7 cellular contexts compared by ENCODE assay signal in the genomic region with DNA sequence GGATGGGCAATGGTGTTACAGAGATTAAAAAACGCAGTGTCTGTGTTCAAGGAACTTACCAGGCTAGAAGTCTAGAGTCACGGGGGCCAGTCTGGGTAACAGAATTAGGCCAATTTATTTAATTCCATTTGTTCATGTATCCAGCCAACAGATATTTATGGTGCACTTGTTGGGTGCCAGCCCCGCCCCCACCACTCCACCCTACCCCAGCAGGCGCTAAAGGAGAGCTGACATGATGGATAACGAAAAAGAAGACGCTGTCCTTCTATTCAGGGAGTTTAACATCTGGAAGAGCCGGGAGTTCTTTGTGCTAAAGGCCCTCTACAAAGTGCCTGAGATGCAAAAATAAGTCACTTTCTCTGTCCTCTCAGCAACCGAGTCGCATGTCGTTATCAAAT.
A peak's percentile ranks its signal among the peaks of the same experiment; 100 is the strongest.
DNase-seq lines count a peak whose midpoint lies in the region; ATAC-seq and TF ChIP-seq lines count a peak whose summit lies in the region.

No MANE protein-coding gene starts in this region.

- H3K4me3 ChIP-seq in HL-60 (replicated peaks; ENCODE audit: insufficient read depth, low read length) (peak overlapping the region; percentile 92), iPS-18a (ENCODE audit: low read length) (peak overlapping the region; percentile 93)

- H3K27me3 ChIP-seq in HL-60 (ENCODE audit: insufficient read depth, poor library complexity, severe bottlenecking) (peaks cover 17% of the 10 kb centered on the region), iPS-18a (ENCODE audit: control insufficient read depth, insufficient read depth, low read length) (peaks cover 91% of the 10 kb centered on the region)

- no peaks in the 10 kb centered on the region for H3K9me3 Mint-ChIP-seq in activated naive CD4-positive, alpha-beta T cell treated with anti-CD3 and anti-CD28 coated beads, Interleukin-2, amount 10 ng/mL, durations not matched to agents 7 days and 5 days
- H3K9me3 Mint-ChIP-seq in stimulated activated naive CD8-positive, alpha-beta T cell treated with anti-CD3 and anti-CD28 coated beads, Interleukin-15, amount 100 ng/mL, for 72 hours = no peaks in the 10 kb centered on the region

- ATAC-seq in stimulated activated naive CD8-positive, alpha-beta T cell treated with anti-CD3 and anti-CD28 coated beads, Interleukin-15, amount 100 ng/mL, for 72 hours = no peak
- ATAC-seq in GM18520 (IDR thresholded peaks at IDR 0.05; ENCODE audit: unreplicated experiment) = no peak

- peaks cover 5% of the 10 kb centered on the region for H3K4me1 ChIP-seq in iPS-18a (ENCODE audit: control insufficient read depth, low read depth, low read length)

- H3K36me3 Mint-ChIP-seq in activated naive CD4-positive, alpha-beta T cell treated with anti-CD3 and anti-CD28 coated beads, Interleukin-2, amount 10 ng/mL, durations not matched to agents 7 days and 5 days = peaks cover 7% of the 10 kb centered on the region

- peaks cover 45% of the 10 kb centered on the region for H3K27me3 Mint-ChIP-seq in activated naive CD4-positive, alpha-beta T cell treated with anti-CD3 and anti-CD28 coated beads, Interleukin-2, amount 10 ng/mL, durations not matched to agents 7 days and 5 days
- peaks cover 32% of the 10 kb centered on the region for H3K27me3 Mint-ChIP-seq in stimulated activated naive CD8-positive, alpha-beta T cell treated with anti-CD3 and anti-CD28 coated beads, Interleukin-15, amount 100 ng/mL, for 72 hours

- no peaks in the 10 kb centered on the region for H3K36me3 ChIP-seq in iPS-18a (ENCODE audit: control insufficient read depth, low read depth, low read length)

- H3K27ac ChIP-seq in HL-60 (replicated peaks) = no peak overlapping the region
- no peak overlapping the region for H3K27ac ChIP-seq in iPS-18a (ENCODE audit: low read length)

- no peak for TF ChIP-seq CTCF in HL-60 (IDR thresholded peaks at IDR 0.05; ENCODE audit: insufficient read depth, low read length)

- no peaks in the 10 kb centered on the region for H3K9me3 ChIP-seq in iPS-18a (ENCODE audit: control insufficient read depth, low read depth, low read length)

- H3K9ac ChIP-seq in iPS-18a (ENCODE audit: low read length) = no peak overlapping the region

- H3K4me1 Mint-ChIP-seq in activated naive CD4-positive, alpha-beta T cell treated with anti-CD3 and anti-CD28 coated beads, Interleukin-2, amount 10 ng/mL, durations not matched to agents 7 days and 5 days = peaks cover 39% of the 10 kb centered on the region
- H3K4me1 Mint-ChIP-seq in stimulated activated naive CD8-positive, alpha-beta T cell treated with anti-CD3 and anti-CD28 coated beads, Interleukin-15, amount 100 ng/mL, for 72 hours = peaks cover 37% of the 10 kb centered on the region

- peak overlapping the region; percentile 39 for H3K27ac Mint-ChIP-seq in activated naive CD4-positive, alpha-beta T cell treated with anti-CD3 and anti-CD28 coated beads, Interleukin-2, amount 10 ng/mL, durations not matched to agents 7 days and 5 days
- H3K27ac Mint-ChIP-seq in stimulated activated naive CD8-positive, alpha-beta T cell treated with anti-CD3 and anti-CD28 coated beads, Interleukin-15, amount 100 ng/mL, for 72 hours = peak overlapping the region; percentile 80 to 92

- no peak for DNase-seq in HL-60 (ENCODE audit: low read depth in 1 of 2, low spot score in 1 of 2)
- DNase-seq in activated naive CD4-positive, alpha-beta T cell treated with anti-CD3 and anti-CD28 coated beads, Interleukin-2, amount 10 ng/mL, durations not matched to agents 7 days and 5 days = peak; percentile 36
- no peak for DNase-seq in stimulated activated naive CD8-positive, alpha-beta T cell treated with anti-CD3 and anti-CD28 coated beads, Interleukin-15, amount 100 ng/mL, for 72 hours
- DNase-seq in stimulated activated CD4-positive, alpha-beta T cell treated with anti-CD3 and anti-CD28 coated beads, Interleukin-4, amount 100 ng/mL, for 1 hour = no peak
- no peak for DNase-seq in kidney glomerular epithelial cell (lab: John Stamatoyannopoulos, UW)

- peak overlapping the region; percentile 94 for H3K4me3 Mint-ChIP-seq in activated naive CD4-positive, alpha-beta T cell treated with anti-CD3 and anti-CD28 coated beads, Interleukin-2, amount 10 ng/mL, durations not matched to agents 7 days and 5 days
- H3K4me3 Mint-ChIP-seq in stimulated activated naive CD8-positive, alpha-beta T cell treated with anti-CD3 and anti-CD28 coated beads, Interleukin-15, amount 100 ng/mL, for 72 hours = peak overlapping the region; percentile 96 to 98

- CTCF ChIA-PET in activated naive CD4-positive, alpha-beta T cell treated with anti-CD3 and anti-CD28 coated beads, Interleukin-2, amount 10 ng/mL, durations not matched to agents 7 days and 5 days (lab: Charles Lee) = interaction anchor here (0.8 to 2.7 kb wide), 4 partner anchors 10 to 68 kb away, joined by 3 to 16 read pairs (median 4); no protein-coding TSS in a partner anchor
